In genomic region chr9:108468364-108468763, GRCh38 we compare ENCODE assay signal across 9 cellular contexts.
DNase-seq lines count a peak whose midpoint lies in the region; ATAC-seq lines count a peak whose summit lies in the region.
"Had no signal": no experiment of that assay in that cellular context is flagged by ENCODE, and none has a peak within 500 bp of the region (broad histone marks: within the 10 kb centered on the region; RNA-seq: fewer than 3 reads in every experiment).

No MANE protein-coding gene starts in this region.

- peaks cover 18 to 22% of the 10 kb centered on the region in 2 donors for H3K4me1 ChIP-seq in mucosa of rectum (ENCODE audit: control insufficient read depth in 2 of 2, insufficient read depth in 2 of 2, low read length in 2 of 2)

- H3K9ac ChIP-seq in mucosa of rectum (ENCODE audit: low read depth in 1 of 2, low read length in 2 of 2): no peak overlapping the region
- H3K9ac ChIP-seq: BLaER1 treated with 17β-estradiol and CSF1 and Interleukin-3, amounts not matched to agents 10 nM and 100 nM had no signal

- ATAC-seq in GM19467 (IDR thresholded peaks at IDR 0.05; ENCODE audit: unreplicated experiment): peak; percentile 76
- no peak for ATAC-seq in GM21515 (IDR thresholded peaks at IDR 0.05; ENCODE audit: unreplicated experiment)

- no peak overlapping the region for H3K4me3 ChIP-seq in mucosa of rectum (ENCODE audit: low read length in 2 of 2)
- H3K4me3 ChIP-seq: BLaER1 treated with 17β-estradiol and CSF1 and Interleukin-3, amounts not matched to agents 10 nM and 100 nM had no signal

- no peaks in the 10 kb centered on the region for H3K27me3 ChIP-seq in mucosa of rectum (ENCODE audit: control insufficient read depth in 2 of 2, insufficient read depth in 2 of 2, low read length in 2 of 2)

- H3K36me3 ChIP-seq in mucosa of rectum (ENCODE audit: control insufficient read depth in 2 of 2, insufficient read depth in 2 of 2, low read length in 2 of 2): no peaks in the 10 kb centered on the region
- H3K36me3 ChIP-seq: BLaER1 treated with 17β-estradiol and CSF1 and Interleukin-3, amounts not matched to agents 10 nM and 100 nM had no signal

- no peaks in the 10 kb centered on the region for H3K9me3 ChIP-seq in mucosa of rectum (ENCODE audit: control insufficient read depth in 2 of 2, low read length in 2 of 2)
- H3K9me3 ChIP-seq: BLaER1 treated with 17β-estradiol and CSF1 and Interleukin-3, amounts not matched to agents 10 nM and 100 nM had no signal

- peak; percentile 10 for DNase-seq in NCI-H1436 (lab: John Stamatoyannopoulos, UW)
- no peak for DNase-seq in NCI-H1436 treated with DMSO at 0.1 percent for 48 hours (lab: John Stamatoyannopoulos, UW)
- peak; percentile 82 for DNase-seq in M059J (ENCODE audit: low read depth)
- DNase-seq in astrocyte of the hippocampus (ENCODE audit: low read depth, low spot score): peak; percentile 46
- DNase-seq in NCI-H2227 treated with DMSO at 0.1 percent for 48 hours (lab: John Stamatoyannopoulos, UW): no peak

- peak overlapping the region; percentile 40 to 77 for H3K27ac ChIP-seq in mucosa of rectum (ENCODE audit: low read depth in 2 of 2, low read length in 2 of 2)

Comparison
In these comparisons a context has a peak if more than half of its experiments do, and no peak if none do; other contexts are left out.
1. DNase-seq: peak in NCI-H1436 (single experiment), M059J (single experiment) and astrocyte of the hippocampus (single experiment); none in NCI-H1436 treated with DMSO at 0.1 percent for 48 hours (single experiment) and NCI-H2227 treated with DMSO at 0.1 percent for 48 hours (single experiment).